ENCODE assay signal across 17 cellular contexts in genomic region chr7:148474421-148474820, GRCh38.
"Had no signal": no experiment of that assay in that cellular context is flagged by ENCODE, and none has a peak within 500 bp of the region (broad histone marks: within the 10 kb centered on the region; RNA-seq: fewer than 3 reads in every experiment).

No MANE protein-coding gene starts in this region.

- H3K4me1 ChIP-seq: foreskin keratinocyte, left lung, lower lobe of right lung had no signal

- H3K4me3 Mint-ChIP-seq: effector memory CD8-positive, alpha-beta T cell; immature natural killer cell; memory B cell; natural killer cell treated with Interleukin-12 subunit alpha and Interleukin-12 subunit beta and Interleukin-15 and Interleukin-18, amount 100 ng/mL, for 72 hours; type B pancreatic cell had no signal

- H3K9me3 ChIP-seq: left lung, lower lobe of right lung, ovary had no signal

- H3K27ac ChIP-seq: coronary artery, foreskin keratinocyte, left lung, lower lobe of right lung, ovary had no signal

- H3K4me3 ChIP-seq: coronary artery, left lung, lower lobe of right lung, ovary had no signal

- H3K27ac Mint-ChIP-seq: effector memory CD8-positive, alpha-beta T cell; immature natural killer cell; memory B cell; natural killer cell treated with Interleukin-12 subunit alpha and Interleukin-12 subunit beta and Interleukin-15 and Interleukin-18, amount 100 ng/mL, for 72 hours; type B pancreatic cell had no signal

- H3K36me3 Mint-ChIP-seq: immature natural killer cell; natural killer cell treated with Interleukin-12 subunit alpha and Interleukin-12 subunit beta and Interleukin-15 and Interleukin-18, amount 100 ng/mL, for 72 hours; type B pancreatic cell had no signal

- DNase-seq: effector memory CD8-positive, alpha-beta T cell; erythroblast; foreskin keratinocyte; immature natural killer cell; left lung; lower lobe of right lung; midbrain; nucleus accumbens; ovary; right cardiac atrium; small intestine; stimulated activated CD4-positive, alpha-beta T cell treated with anti-CD3 and anti-CD28 coated beads, Interleukin-12 subunit alpha, Interleukin-12 subunit beta, amount 100 ng/mL, for 4 hours; stimulated activated naive CD4-positive, alpha-beta T cell had no signal

- H3K9me3 Mint-ChIP-seq: effector memory CD8-positive, alpha-beta T cell; immature natural killer cell; memory B cell; natural killer cell treated with Interleukin-12 subunit alpha and Interleukin-12 subunit beta and Interleukin-15 and Interleukin-18, amount 100 ng/mL, for 72 hours; type B pancreatic cell had no signal

- H3K36me3 ChIP-seq: left lung, lower lobe of right lung, ovary had no signal

- H3K27me3 ChIP-seq: ovary had no signal

- H3K4me1 Mint-ChIP-seq: immature natural killer cell had no signal

- ATAC-seq: effector memory CD8-positive, alpha-beta T cell; foreskin keratinocyte; left lung; lower lobe of right lung; natural killer cell treated with Interleukin-12 subunit alpha and Interleukin-12 subunit beta and Interleukin-15 and Interleukin-18, amount 100 ng/mL, for 72 hours; right cardiac atrium had no signal
